In genomic region chr3:31777092-31777491, GRCh38 we compare ENCODE assay signal across 25 cellular contexts.
DNase-seq lines count a peak whose midpoint lies in the region; ATAC-seq and TF ChIP-seq lines count a peak whose summit lies in the region.
"Had no signal": no experiment of that assay in that cellular context is flagged by ENCODE, and none has a peak within 500 bp of the region (broad histone marks: within the 10 kb centered on the region; RNA-seq: fewer than 3 reads in every experiment).

No MANE protein-coding gene starts in this region.

- no peaks in the 10 kb centered on the region for H3K27me3 ChIP-seq in body of pancreas
- H3K27me3 ChIP-seq: heart left ventricle, neutrophil, stomach, transverse colon had no signal

- H3K27ac ChIP-seq in body of pancreas = no peak overlapping the region
- H3K27ac ChIP-seq: heart left ventricle, neutrophil, skin epidermis, stomach, transverse colon had no signal

- no peak for ATAC-seq in GM18498 (IDR thresholded peaks at IDR 0.05; ENCODE audit: unreplicated experiment)
- ATAC-seq in GM19324 (IDR thresholded peaks at IDR 0.05; ENCODE audit: low FRiP score, unreplicated experiment) = no peak
- no peak for ATAC-seq in body of pancreas
- ATAC-seq: HCT116, heart left ventricle, HepG2, left ventricle myocardium superior had no signal

- H3K27ac Mint-ChIP-seq in activated T-helper 2 cell treated with anti-CD3 and anti-CD28 coated beads, Interferon-gamma antibody, Interleukin-2, Interleukin-4, amounts not matched to agents 10 μg/mL and 5 μg/mL and 100 μg/mL, durations not matched to agents 14 hours and 24 hours and 36 hours = peak overlapping the region; percentile 8
- H3K27ac Mint-ChIP-seq: activated naive CD4-positive, alpha-beta T cell treated with anti-CD3 and anti-CD28 coated beads, Interleukin-2, amount 10 ng/mL, durations not matched to agents 7 days and 5 days; CD4-positive, alpha-beta memory T cell had no signal

- H3K4me1 ChIP-seq in body of pancreas = no peaks in the 10 kb centered on the region
- H3K4me1 ChIP-seq: heart left ventricle, stomach, transverse colon had no signal

- no peaks in the 10 kb centered on the region for H3K27me3 Mint-ChIP-seq in activated T-helper 2 cell treated with anti-CD3 and anti-CD28 coated beads, Interferon-gamma antibody, Interleukin-2, Interleukin-4, amounts not matched to agents 10 μg/mL and 5 μg/mL and 100 μg/mL, durations not matched to agents 14 hours and 24 hours and 36 hours (ENCODE audit: low read depth)

- H3K9me3 Mint-ChIP-seq in activated T-helper 2 cell treated with anti-CD3 and anti-CD28 coated beads, Interferon-gamma antibody, Interleukin-2, Interleukin-4, amounts not matched to agents 10 μg/mL and 5 μg/mL and 100 μg/mL, durations not matched to agents 14 hours and 24 hours and 36 hours = peaks cover 14% of the 10 kb centered on the region
- H3K9me3 Mint-ChIP-seq: activated naive CD4-positive, alpha-beta T cell treated with anti-CD3 and anti-CD28 coated beads, Interleukin-2, amount 10 ng/mL, durations not matched to agents 7 days and 5 days had no signal

- TF ChIP-seq POLR2A in body of pancreas (IDR thresholded peaks at IDR 0.05) = no peak

- H3K4me3 Mint-ChIP-seq in activated T-helper 2 cell treated with anti-CD3 and anti-CD28 coated beads, Interferon-gamma antibody, Interleukin-2, Interleukin-4, amounts not matched to agents 10 μg/mL and 5 μg/mL and 100 μg/mL, durations not matched to agents 14 hours and 24 hours and 36 hours (ENCODE audit: low read depth) = no peak overlapping the region
- H3K4me3 Mint-ChIP-seq: activated naive CD4-positive, alpha-beta T cell treated with anti-CD3 and anti-CD28 coated beads, Interleukin-2, amount 10 ng/mL, durations not matched to agents 7 days and 5 days; CD4-positive, alpha-beta memory T cell had no signal

- intact Hi-C loops in activated T-helper 2 cell treated with anti-CD3 and anti-CD28 coated beads, Interferon-gamma antibody, Interleukin-2, Interleukin-4, amounts not matched to agents 10 μg/mL and 5 μg/mL and 100 μg/mL, durations not matched to agents 14 hours and 24 hours and 36 hours (cut with micrococcal nuclease) = no loop called here
- intact Hi-C loops in body of pancreas (cut with DNase I) = no loop called here

- H3K36me3 ChIP-seq in body of pancreas (replicated peaks in 1 of 2; ENCODE audit: insufficient read depth in 1 of 2, low read depth in 2 of 2) = no peaks in the 10 kb centered on the region
- H3K36me3 ChIP-seq: heart left ventricle, neutrophil, stomach, transverse colon had no signal

- H3K4me3 ChIP-seq in body of pancreas = no peak overlapping the region
- H3K4me3 ChIP-seq: heart left ventricle, skin epidermis, stomach, transverse colon had no signal

- DNase-seq in COLO829 (ENCODE audit: low spot score) (peak; percentile 22), HS-5 (ENCODE audit: low read depth) (peak; percentile 18), kidney tubule cell (ENCODE audit: low spot score) (peak; percentile 55), OCI-M1 (lab: John Stamatoyannopoulos, UW) (no peak), body of pancreas (no peak)
- no peak for DNase-seq in activated T-helper 2 cell treated with anti-CD3 and anti-CD28 coated beads, Interferon-gamma antibody, Interleukin-2, Interleukin-4, amounts not matched to agents 10 μg/mL and 5 μg/mL and 100 μg/mL, durations not matched to agents 14 hours and 24 hours and 36 hours (ENCODE audit: low spot score)
- DNase-seq: activated CD4-positive, alpha-beta T cell treated with anti-CD3 and anti-CD28 coated beads, Interleukin-2, amount 50 U/mL, for 48 hours; activated naive CD4-positive, alpha-beta T cell treated with anti-CD3 and anti-CD28 coated beads, Interleukin-2, amount 10 ng/mL, durations not matched to agents 7 days and 5 days; CD4-positive, alpha-beta memory T cell; effector memory CD4-positive, alpha-beta T cell; heart left ventricle; left ventricle myocardium superior; MM.1S; NCI-H146; NCI-H2171 treated with DMSO at 0.1 percent for 48 hours; NCI-H748 treated with DMSO at 0.1 percent for 48 hours; SIG-M5; stomach; transverse colon had no signal

- peaks cover 14% of the 10 kb centered on the region for H3K36me3 Mint-ChIP-seq in activated T-helper 2 cell treated with anti-CD3 and anti-CD28 coated beads, Interferon-gamma antibody, Interleukin-2, Interleukin-4, amounts not matched to agents 10 μg/mL and 5 μg/mL and 100 μg/mL, durations not matched to agents 14 hours and 24 hours and 36 hours (ENCODE audit: low read depth)
- H3K36me3 Mint-ChIP-seq: activated naive CD4-positive, alpha-beta T cell treated with anti-CD3 and anti-CD28 coated beads, Interleukin-2, amount 10 ng/mL, durations not matched to agents 7 days and 5 days; CD4-positive, alpha-beta memory T cell had no signal

- H3K4me1 Mint-ChIP-seq in activated T-helper 2 cell treated with anti-CD3 and anti-CD28 coated beads, Interferon-gamma antibody, Interleukin-2, Interleukin-4, amounts not matched to agents 10 μg/mL and 5 μg/mL and 100 μg/mL, durations not matched to agents 14 hours and 24 hours and 36 hours (ENCODE audit: low read depth) = peaks cover 29% of the 10 kb centered on the region
- H3K4me1 Mint-ChIP-seq: activated naive CD4-positive, alpha-beta T cell treated with anti-CD3 and anti-CD28 coated beads, Interleukin-2, amount 10 ng/mL, durations not matched to agents 7 days and 5 days; CD4-positive, alpha-beta memory T cell had no signal

- TF ChIP-seq CTCF in body of pancreas (IDR thresholded peaks at IDR 0.05) = no peak

- no peaks in the 10 kb centered on the region for H3K9me3 ChIP-seq in body of pancreas
- H3K9me3 ChIP-seq: neutrophil had no signal

- WGBS in body of pancreas, 2 donors = 100% methylated on average over 1 of the region's 1 CpG

Comparison
In these comparisons a context has a peak if more than half of its experiments do, and no peak if none do; other contexts are left out.
1. DNase-seq: peak in COLO829 (single experiment), HS-5 (single experiment) and kidney tubule cell (single experiment); none in activated T-helper 2 cell treated with anti-CD3 and anti-CD28 coated beads, Interferon-gamma antibody, Interleukin-2, Interleukin-4, amounts not matched to agents 10 μg/mL and 5 μg/mL and 100 μg/mL, durations not matched to agents 14 hours and 24 hours and 36 hours (single experiment), OCI-M1 (single experiment) and body of pancreas (0 of 4).